ENCODE assay signal across 13 cellular contexts in genomic region chr16:11250091-11250785, GRCh38. TPM values are rescaled to one million over a fixed set of nuclear protein-coding genes. Genes with fewer than 3 reads are reported as not detected.
DNase-seq lines count a peak whose midpoint lies in the region; ATAC-seq and TF ChIP-seq lines count a peak whose summit lies in the region.
"Had no signal": no experiment of that assay in that cellular context is flagged by ENCODE, and none has a peak within 500 bp of the region (broad histone marks: within the 10 kb centered on the region; RNA-seq: fewer than 3 reads in every experiment).

No MANE protein-coding gene starts in this region.

- H3K9me3 ChIP-seq in heart right ventricle (no peaks in the 10 kb centered on the region), PC-3 (ENCODE audit: low read length) (no peaks in the 10 kb centered on the region), testis (no peaks in the 10 kb centered on the region), breast epithelium (no peaks in the 10 kb centered on the region)

- H3K36me3 ChIP-seq in heart right ventricle, result peaks cover 0 to 35% (median 0%) of the 10 kb centered on the region in 9 donors
- H3K36me3 ChIP-seq in PC-3 (ENCODE audit: low read depth, low read length), result no peaks in the 10 kb centered on the region
- no peaks in the 10 kb centered on the region for H3K36me3 ChIP-seq in testis (ENCODE audit: low read depth, missing control alignments)
- no peaks in the 10 kb centered on the region for H3K36me3 ChIP-seq in breast epithelium

- no peak overlapping the region for H3K9ac ChIP-seq in PC-3 (ENCODE audit: low read length)

- no peak overlapping the region for H3K4me3 Mint-ChIP-seq in central memory CD8-positive, alpha-beta T cell
- H3K4me3 Mint-ChIP-seq: CD8-positive, alpha-beta T cell had no signal

- BruUV-seq in PC-3 (replicated peaks; lab: Mats Ljungman, UMichigan), result no TSS peak

- H3F3A ChIP-seq in PC-3 (ENCODE audit: low read length, unreplicated experiment), result no peaks in the 10 kb centered on the region

- no peaks in the 10 kb centered on the region for H3K27me3 Mint-ChIP-seq in central memory CD8-positive, alpha-beta T cell

- H3K27me3 ChIP-seq in heart right ventricle (no peaks in the 10 kb centered on the region), PC-3 (ENCODE audit: low read length) (no peaks in the 10 kb centered on the region), testis (no peaks in the 10 kb centered on the region), breast epithelium (no peaks in the 10 kb centered on the region)

- peaks cover 22% of the 10 kb centered on the region for H3K79me2 ChIP-seq in PC-3 (ENCODE audit: low read length)

- peaks cover 22% of the 10 kb centered on the region for H4K20me1 ChIP-seq in PC-3 (ENCODE audit: low read length)

- no peak overlapping the region for H3K4me3 ChIP-seq in heart right ventricle
- H3K4me3 ChIP-seq in PC-3 (ENCODE audit: low read length), result no peak overlapping the region
- H3K4me3 ChIP-seq in testis, result peak overlapping the region; percentile 48 to 56
- H3K4me3 ChIP-seq in breast epithelium, result no peak overlapping the region
- H3K4me3 ChIP-seq: SK-N-MC had no signal

- peaks cover 43% of the 10 kb centered on the region for H3K4me1 Mint-ChIP-seq in central memory CD8-positive, alpha-beta T cell

- peaks cover 33% of the 10 kb centered on the region for H3K36me3 Mint-ChIP-seq in central memory CD8-positive, alpha-beta T cell (ENCODE audit: insufficient read depth)

- ATAC-seq in Right ventricle myocardium inferior (peak; percentile 2), heart right ventricle (no peak), PC-3 (peak; percentile 30; the same call in 1 of the 2 replicates)
- ATAC-seq in central memory CD8-positive, alpha-beta T cell (replicated peaks; ENCODE audit: extremely low read depth, poor library complexity, severe bottlenecking), result no peak
- ATAC-seq: CD8-positive, alpha-beta T cell had no signal

- TF ChIP-seq CTCF in heart right ventricle (IDR thresholded peaks at IDR 0.05), result no peak
- no peak for TF ChIP-seq CTCF in PC-3 (conservative IDR thresholded peaks at IDR 0.05; ENCODE audit: low read depth, low read length)
- no peak for TF ChIP-seq CTCF in testis (IDR thresholded peaks at IDR 0.05)
- no peak for TF ChIP-seq CTCF in breast epithelium (IDR thresholded peaks at IDR 0.05)

- peaks cover 5 to 43% (median 12%) of the 10 kb centered on the region in 9 donors for H3K4me1 ChIP-seq in heart right ventricle
- peaks cover 17% of the 10 kb centered on the region for H3K4me1 ChIP-seq in PC-3 (ENCODE audit: insufficient read depth, low read length)
- peaks cover 2% of the 10 kb centered on the region for H3K4me1 ChIP-seq in testis
- peaks cover 0 to 2% of the 10 kb centered on the region in 2 donors for H3K4me1 ChIP-seq in breast epithelium

- no peak overlapping the region for H2AFZ ChIP-seq in PC-3 (ENCODE audit: low read length)

- H3K27ac ChIP-seq in heart right ventricle, result no peak overlapping the region
- no peak overlapping the region for H3K27ac ChIP-seq in PC-3 (ENCODE audit: low read length)
- no peak overlapping the region for H3K27ac ChIP-seq in testis
- H3K27ac ChIP-seq in breast epithelium, result no peak overlapping the region
- H3K27ac ChIP-seq: SK-N-MC had no signal

- H3K9me3 Mint-ChIP-seq in central memory CD8-positive, alpha-beta T cell, result no peaks in the 10 kb centered on the region
- H3K9me3 Mint-ChIP-seq: CD8-positive, alpha-beta T cell had no signal

- no peaks in the 10 kb centered on the region for H3K9me2 ChIP-seq in PC-3 (replicated peaks; ENCODE audit: low read length)

- intact Hi-C loops in Right ventricle myocardium inferior (cut with DNase I) (loop anchor here (10.0 kb wide), 1 partner anchor 505 kb away; the partner anchor contains the start of gene NUBP1), heart right ventricle (cut with DNase I) (loop anchor here in 3 of 10 donors (10.0 kb wide), 2 partner anchors 115 to 145 kb away; no protein-coding TSS in a partner anchor), PC-3 (cut with micrococcal nuclease) (loop anchor here (10.0 kb wide), 1 partner anchor 115 kb away; no protein-coding TSS in a partner anchor), testis (cut with DNase I; ENCODE audit: low total_unique reads) (no loop called here), breast epithelium (cut with DNase I; ENCODE audit: low total_unique reads) (no loop called here)

- POLR2A ChIA-PET in PC-3 (lab: Charles Lee; ENCODE audit: unreplicated experiment), result no interaction called here

- CTCF ChIA-PET in PC-3 (lab: Charles Lee), result no interaction called here

- no peak overlapping the region for H3K4me2 ChIP-seq in PC-3 (ENCODE audit: low read length)

- WGBS in heart right ventricle, 2 donors, result 76 to 81% methylated on average over 16 of the region's 16 CpGs
- 48 to 63% methylated on average over 11 to 16 of the region's 16 CpGs for WGBS in testis, 2 donors

- TF ChIP-seq POLR2A in testis (IDR thresholded peaks at IDR 0.05) (no peak), breast epithelium (IDR thresholded peaks at IDR 0.05) (no peak)

- DNase-seq in Right ventricle myocardium inferior (ENCODE audit: missing footprints) (no peak), heart right ventricle (no peak), PC-3 (peak; percentile 19), testis (no peak), activated gamma-delta T cell treated with Interleukin-2 at 50 U/mL for 16 hours (no peak), breast epithelium (ENCODE audit: low spot score in 2 of 2) (no peak), occipital lobe (lab: John Stamatoyannopoulos, UW) (no peak)
- DNase-seq in central memory CD8-positive, alpha-beta T cell (ENCODE audit: low spot score in 2 of 2), result no peak
- DNase-seq: CD8-positive, alpha-beta T cell; NCI-H1417 treated with DMSO at 0.1 percent for 48 hours had no signal

- peak overlapping the region; percentile 76 for H3K27ac Mint-ChIP-seq in central memory CD8-positive, alpha-beta T cell (ENCODE audit: low read depth)
- H3K27ac Mint-ChIP-seq: CD8-positive, alpha-beta T cell had no signal

RNA-seq across cellular contexts. Expression of gene SOCS1, which starts 5.8 kb away (rescaled TPM):
- total RNA-seq in Right ventricle myocardium inferior, result 6.0 TPM
- total RNA-seq in heart right ventricle, result 10 to 100 TPM in 1 of 10 donors, 1 to 10 TPM in 7, under 1 TPM in 2; 0.60 to 12.2 (median 2.1) TPM
- 10 to 100 TPM in 1 of 2 donors, 1 to 10 TPM in 1; 5.8 to 10.8 TPM for polyA plus RNA-seq in heart right ventricle
- total RNA-seq in PC-3 (2014; rRNA removed), result 12.5 and 15.5 TPM in 2 replicates
- total RNA-seq in testis, result 10 to 100 TPM; 10.7 to 16.8 TPM
- 3.6 TPM for polyA plus RNA-seq in testis (ENCODE audit: insufficient read depth, low read depth, low replicate concordance)
- total RNA-seq in breast epithelium, result 1 to 10 TPM; 4.1 to 9.0 (median 5.6) TPM
- total RNA-seq in occipital lobe, result not detected

RNA-seq across cellular contexts. Expression of gene TNP2, which starts 18.9 kb away (rescaled TPM):
- not detected for total RNA-seq in Right ventricle myocardium inferior
- total RNA-seq in heart right ventricle, result not detected
- not detected for polyA plus RNA-seq in heart right ventricle
- not detected in 2 replicates for total RNA-seq in PC-3 (2014; rRNA removed)
- 10 to 100 TPM; 10.2 to 29.8 TPM for total RNA-seq in testis
- polyA plus RNA-seq in testis (ENCODE audit: insufficient read depth, low read depth, low replicate concordance), result 38.4 TPM
- total RNA-seq in breast epithelium, result not detected
- not detected for total RNA-seq in occipital lobe
- total RNA-seq: CD8-positive, alpha-beta T cell; H4; kidney epithelial cell had no signal

RNA-seq across cellular contexts. Expression of gene PRM3, which starts 23.2 kb away (rescaled TPM):
- total RNA-seq in Right ventricle myocardium inferior, result not detected
- total RNA-seq in heart right ventricle, result not detected
- polyA plus RNA-seq in heart right ventricle, result not detected
- not detected in 2 replicates for total RNA-seq in PC-3 (2014; rRNA removed)
- 100 to 1,000 TPM; 109 to 383 TPM for total RNA-seq in testis
- 51.1 TPM for polyA plus RNA-seq in testis (ENCODE audit: insufficient read depth, low read depth, low replicate concordance)
- not detected for total RNA-seq in breast epithelium
- not detected for total RNA-seq in occipital lobe
- total RNA-seq: CD8-positive, alpha-beta T cell; H4; kidney epithelial cell had no signal

RNA-seq across cellular contexts. Expression of gene PRM2, which starts 26.0 kb away (rescaled TPM):
- total RNA-seq in Right ventricle myocardium inferior (not detected), heart right ventricle (not detected), PC-3 (2014; rRNA removed) (not detected in 2 replicates), testis (over 10,000 TPM in 1 of 2 donors, 1,000 to 10,000 TPM in 1; 3,179 to 16,461 TPM), breast epithelium (not detected), occipital lobe (not detected)
- polyA plus RNA-seq in heart right ventricle (not detected), testis (ENCODE audit: insufficient read depth, low read depth, low replicate concordance) (12,441 TPM)
- total RNA-seq: CD8-positive, alpha-beta T cell; H4; kidney epithelial cell had no signal

RNA-seq across cellular contexts. Expression of gene PRM1, which starts 30.9 kb away (rescaled TPM):
- total RNA-seq in Right ventricle myocardium inferior (not detected), heart right ventricle (not detected), PC-3 (2014; rRNA removed) (not detected in 2 replicates), testis (over 10,000 TPM in 1 of 2 donors, 1,000 to 10,000 TPM in 1; 7,819 to 32,936 TPM), breast epithelium (not detected), occipital lobe (not detected)
- polyA plus RNA-seq in heart right ventricle (not detected), testis (ENCODE audit: insufficient read depth, low read depth, low replicate concordance) (15,171 TPM)
- total RNA-seq: CD8-positive, alpha-beta T cell; H4; kidney epithelial cell had no signal

Comparison
In these comparisons a context has a peak if more than half of its experiments do, and no peak if none do; other contexts are left out.
1. ATAC-seq: peak in Right ventricle myocardium inferior (single experiment) and PC-3 (single experiment); none in heart right ventricle (0 of 8) and central memory CD8-positive, alpha-beta T cell (single experiment).
2. H3K4me3 ChIP-seq: peak in testis (2 of 2); none in heart right ventricle (0 of 10), PC-3 (single experiment) and breast epithelium (0 of 3).
3. RNA of gene TNP2, which starts 18.9 kb away (total RNA-seq): 10.2 to 29.8 TPM in testis; not detected in Right ventricle myocardium inferior (single experiment), not detected in heart right ventricle, not detected in PC-3, not detected in breast epithelium and not detected in occipital lobe (single experiment); every median in the first group is over 10 times any median in the second.
4. RNA of gene PRM3, which starts 23.2 kb away (total RNA-seq): 109 to 383 TPM in testis; not detected in Right ventricle myocardium inferior (single experiment), not detected in heart right ventricle, not detected in PC-3, not detected in breast epithelium and not detected in occipital lobe (single experiment); every median in the first group is over 100 times any median in the second.
5. intact Hi-C loops: an anchor here in Right ventricle myocardium inferior (10.0 kb wide) and PC-3 (10.0 kb wide); none called in testis and breast epithelium.